In the genomic region with DNA sequence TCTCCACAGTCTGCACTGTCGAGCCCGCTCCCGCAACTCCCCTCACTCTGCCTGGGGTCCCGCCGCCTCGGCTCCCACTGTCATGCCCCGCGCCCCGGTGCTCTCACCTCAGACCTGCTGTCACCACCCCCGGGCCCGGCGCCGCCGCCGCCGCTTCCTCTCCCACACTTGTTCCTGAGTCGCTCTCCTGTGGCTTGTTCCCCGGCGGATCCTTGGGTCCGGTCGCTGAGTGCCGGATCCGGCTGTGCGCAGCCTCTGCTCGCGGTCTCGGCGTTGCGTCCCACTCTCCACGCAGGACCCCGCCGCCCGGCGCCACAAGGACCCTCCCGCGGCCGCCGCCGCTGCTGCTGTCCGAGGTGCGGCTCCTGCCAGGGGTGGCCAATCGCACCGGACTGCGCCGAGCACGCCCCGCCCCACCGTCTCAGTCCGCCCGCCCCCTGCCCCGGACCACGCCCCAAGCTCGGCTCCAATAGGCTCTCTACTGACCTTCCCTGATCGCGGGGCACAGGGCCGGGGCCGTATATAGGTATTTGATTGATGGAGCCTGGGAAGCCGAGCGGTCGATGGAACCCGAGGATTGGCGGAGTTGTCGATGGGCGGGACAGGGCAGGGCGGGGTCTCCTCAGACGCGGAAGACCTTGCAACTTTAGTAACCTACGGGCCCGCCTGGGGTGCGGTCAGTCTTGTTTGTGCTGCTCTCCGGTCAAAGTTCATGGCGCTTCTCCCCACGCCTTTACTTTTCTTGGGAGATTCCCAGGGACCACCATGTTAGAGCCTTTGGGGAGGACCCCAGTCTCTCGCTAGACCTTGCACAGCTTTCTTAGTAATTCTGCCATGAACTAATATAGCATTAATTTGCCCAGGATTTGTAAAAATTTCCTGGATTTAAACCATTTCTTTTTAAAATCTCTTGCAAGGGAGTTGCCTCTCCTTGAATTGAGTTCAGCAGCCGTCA, we compare ENCODE assay signal across 1 cellular context.
A peak's percentile ranks its signal among the peaks of the same experiment; 100 is the strongest.
TF ChIP-seq lines count a peak whose summit lies in the region.

Gene TAOK3, minus strand, starts transcription at position 367 of the 955 bp plus-strand sequence. CDS start 117,340 bp downstream, outside the sequence.

TF ChIP-seq in WTC11, 78 proteins besides CTCF, POLR2A, EP300 and RAD21 (continued from another document):
- TF ChIP-seq, protein P1, sequence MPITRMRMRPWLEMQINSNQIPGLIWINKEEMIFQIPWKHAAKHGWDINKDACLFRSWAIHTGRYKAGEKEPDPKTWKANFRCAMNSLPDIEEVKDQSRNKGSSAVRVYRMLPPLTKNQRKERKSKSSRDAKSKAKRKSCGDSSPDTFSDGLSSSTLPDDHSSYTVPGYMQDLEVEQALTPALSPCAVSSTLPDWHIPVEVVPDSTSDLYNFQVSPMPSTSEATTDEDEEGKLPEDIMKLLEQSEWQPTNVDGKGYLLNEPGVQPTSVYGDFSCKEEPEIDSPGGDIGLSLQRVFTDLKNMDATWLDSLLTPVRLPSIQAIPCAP (CRISPR knock-in tag; IDR thresholded peaks at IDR 0.05), result no peak
- no peak for TF ChIP-seq NR3C1 (CRISPR knock-in tag; conservative IDR thresholded peaks at IDR 0.05; ENCODE audit: low read depth)
- TF ChIP-seq E2F1 (CRISPR knock-in tag; IDR thresholded peaks at IDR 0.05), result no peak
- TF ChIP-seq FOXP4 (CRISPR knock-in tag; IDR thresholded peaks at IDR 0.05), result no peak
- TF ChIP-seq, protein P2, sequence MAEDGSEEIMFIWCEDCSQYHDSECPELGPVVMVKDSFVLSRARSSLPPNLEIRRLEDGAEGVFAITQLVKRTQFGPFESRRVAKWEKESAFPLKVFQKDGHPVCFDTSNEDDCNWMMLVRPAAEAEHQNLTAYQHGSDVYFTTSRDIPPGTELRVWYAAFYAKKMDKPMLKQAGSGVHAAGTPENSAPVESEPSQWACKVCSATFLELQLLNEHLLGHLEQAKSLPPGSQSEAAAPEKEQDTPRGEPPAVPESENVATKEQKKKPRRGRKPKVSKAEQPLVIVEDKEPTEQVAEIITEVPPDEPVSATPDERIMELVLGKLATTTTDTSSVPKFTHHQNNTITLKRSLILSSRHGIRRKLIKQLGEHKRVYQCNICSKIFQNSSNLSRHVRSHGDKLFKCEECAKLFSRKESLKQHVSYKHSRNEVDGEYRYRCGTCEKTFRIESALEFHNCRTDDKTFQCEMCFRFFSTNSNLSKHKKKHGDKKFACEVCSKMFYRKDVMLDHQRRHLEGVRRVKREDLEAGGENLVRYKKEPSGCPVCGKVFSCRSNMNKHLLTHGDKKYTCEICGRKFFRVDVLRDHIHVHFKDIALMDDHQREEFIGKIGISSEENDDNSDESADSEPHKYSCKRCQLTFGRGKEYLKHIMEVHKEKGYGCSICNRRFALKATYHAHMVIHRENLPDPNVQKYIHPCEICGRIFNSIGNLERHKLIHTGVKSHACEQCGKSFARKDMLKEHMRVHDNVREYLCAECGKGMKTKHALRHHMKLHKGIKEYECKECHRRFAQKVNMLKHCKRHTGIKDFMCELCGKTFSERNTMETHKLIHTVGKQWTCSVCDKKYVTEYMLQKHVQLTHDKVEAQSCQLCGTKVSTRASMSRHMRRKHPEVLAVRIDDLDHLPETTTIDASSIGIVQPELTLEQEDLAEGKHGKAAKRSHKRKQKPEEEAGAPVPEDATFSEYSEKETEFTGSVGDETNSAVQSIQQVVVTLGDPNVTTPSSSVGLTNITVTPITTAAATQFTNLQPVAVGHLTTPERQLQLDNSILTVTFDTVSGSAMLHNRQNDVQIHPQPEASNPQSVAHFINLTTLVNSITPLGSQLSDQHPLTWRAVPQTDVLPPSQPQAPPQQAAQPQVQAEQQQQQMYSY (CRISPR knock-in tag; IDR thresholded peaks at IDR 0.05), result no peak
- no peak for TF ChIP-seq ETV6 (CRISPR knock-in tag; IDR thresholded peaks at IDR 0.05)
- peak; percentile 95 for TF ChIP-seq SP1 (CRISPR knock-in tag; conservative IDR thresholded peaks at IDR 0.05)
- TF ChIP-seq ZNF425 (CRISPR knock-in tag; conservative IDR thresholded peaks at IDR 0.05), result no peak
- TF ChIP-seq NFE2L1 (CRISPR knock-in tag; IDR thresholded peaks at IDR 0.05), result no peak
- peak; percentile 65; the same call in 1 of the 2 replicates for TF ChIP-seq ARID4B (CRISPR knock-in tag; IDR thresholded peaks at IDR 0.05; ENCODE audit: borderline replicate concordance)
- 0 out of 2 replicates have a peak, but pooled peaks have one; percentile 37 for TF ChIP-seq FOXP1 (CRISPR knock-in tag; IDR thresholded peaks at IDR 0.05; ENCODE audit: borderline replicate concordance)
- TF ChIP-seq ZNF121 (CRISPR knock-in tag; IDR thresholded peaks at IDR 0.05), result no peak
- no peak for TF ChIP-seq ZNF396 (CRISPR knock-in tag; IDR thresholded peaks at IDR 0.05; ENCODE audit: borderline replicate concordance)
- TF ChIP-seq, protein P3, sequence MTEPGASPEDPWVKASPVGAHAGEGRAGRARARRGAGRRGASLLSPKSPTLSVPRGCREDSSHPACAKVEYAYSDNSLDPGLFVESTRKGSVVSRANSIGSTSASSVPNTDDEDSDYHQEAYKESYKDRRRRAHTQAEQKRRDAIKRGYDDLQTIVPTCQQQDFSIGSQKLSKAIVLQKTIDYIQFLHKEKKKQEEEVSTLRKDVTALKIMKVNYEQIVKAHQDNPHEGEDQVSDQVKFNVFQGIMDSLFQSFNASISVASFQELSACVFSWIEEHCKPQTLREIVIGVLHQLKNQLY (CRISPR knock-in tag; IDR thresholded peaks at IDR 0.05), result no peak
- TF ChIP-seq EMX1 (CRISPR knock-in tag; IDR thresholded peaks at IDR 0.05), result no peak
- TF ChIP-seq FOXK1 (CRISPR knock-in tag; IDR thresholded peaks at IDR 0.05), result 0 out of 2 replicates have a peak, but pooled peaks have one; percentile 24
- no peak for TF ChIP-seq NR1H2 (CRISPR knock-in tag; IDR thresholded peaks at IDR 0.05)
- no peak for TF ChIP-seq CREB1 (CRISPR knock-in tag; IDR thresholded peaks at IDR 0.05)
TF ChIP-seq in WTC11: peak in this region for 6.
